Comparison of ENCODE assay signal across 16 cellular contexts in genomic region chr6:170297577-170298330, GRCh38.
A peak's percentile ranks its signal among the peaks of the same experiment; 100 is the strongest.
DNase-seq lines count a peak whose midpoint lies in the region; ATAC-seq lines count a peak whose summit lies in the region.
"Had no signal": no experiment of that assay in that cellular context is flagged by ENCODE, and none has a peak within 500 bp of the region (broad histone marks: within the 10 kb centered on the region; RNA-seq: fewer than 3 reads in every experiment).

No MANE protein-coding gene starts in this region.

- ATAC-seq in HG02571 (IDR thresholded peaks at IDR 0.05; ENCODE audit: unreplicated experiment): no peak
- ATAC-seq: A549; effector memory CD8-positive, alpha-beta T cell; left lobe of liver had no signal

- H3K27ac ChIP-seq in caudate nucleus (ENCODE audit: low read depth, low read length): peak overlapping the region; percentile 71
- H3K27ac ChIP-seq: A549, cardiac muscle cell, KMS-11, uterus had no signal

- peak; percentile 50 for DNase-seq in activated CD8-positive, alpha-beta memory T cell treated with anti-CD3 and anti-CD28 coated beads, Interleukin-2, amount 50 U/mL, for 48 hours
- DNase-seq in activated CD8-positive, alpha-beta memory T cell treated with anti-CD3 and anti-CD28 coated beads, Interleukin-2, amount 50 U/mL, for 4 hours: no peak
- DNase-seq in caudate nucleus (lab: John Stamatoyannopoulos, UW): peak in 7 of 61 donors; percentile 37 to 65 (median 43)
- peak; percentile 61 for DNase-seq in middle frontal gyrus (ENCODE audit: extremely low spot score, low spot score)
- DNase-seq in superior temporal gyrus (ENCODE audit: extremely low spot score): peak; percentile 84
- DNase-seq in T-helper 2 cell: no peak
- DNase-seq in NCI-H510A treated with DMSO at 0.1 percent for 48 hours (lab: John Stamatoyannopoulos, UW): no peak
- DNase-seq: CD4-positive, alpha-beta T cell; effector memory CD8-positive, alpha-beta T cell; NCI-H1436; uterus had no signal

Comparison
In these comparisons a context has a peak if more than half of its experiments do, and no peak if none do; other contexts are left out.
1. DNase-seq: peak in activated CD8-positive, alpha-beta memory T cell treated with anti-CD3 and anti-CD28 coated beads, Interleukin-2, amount 50 U/mL, for 48 hours (single experiment), middle frontal gyrus (single experiment) and superior temporal gyrus (single experiment); none in activated CD8-positive, alpha-beta memory T cell treated with anti-CD3 and anti-CD28 coated beads, Interleukin-2, amount 50 U/mL, for 4 hours (single experiment), T-helper 2 cell (0 of 5) and NCI-H510A treated with DMSO at 0.1 percent for 48 hours (single experiment).